ENCODE assay signal across 19 cellular contexts in genomic region chr5:174189638-174190037, GRCh38.
"Had no signal": no experiment of that assay in that cellular context is flagged by ENCODE, and none has a peak within 500 bp of the region (broad histone marks: within the 10 kb centered on the region; RNA-seq: fewer than 3 reads in every experiment).

No MANE protein-coding gene starts in this region.

- DNase-seq: activated CD4-positive, alpha-beta T cell treated with anti-CD3 and anti-CD28 coated beads, Interleukin-2, amount 10 ng/mL, durations not matched to agents 7 days and 5 days; activated CD4-positive, CD25-positive, alpha-beta regulatory T cell; activated CD8-positive, alpha-beta memory T cell treated with anti-CD3 and anti-CD28 coated beads, Interleukin-2, amount 50 U/mL, for 48 hours; activated gamma-delta T cell treated with Interleukin-2 at 50 U/mL for 16 hours; activated naive CD8-positive, alpha-beta T cell treated with anti-CD3 and anti-CD28 coated beads for 36 hours; amygdala; brain microvascular endothelial cell; cortex of kidney; effector CD8-positive, alpha-beta T cell; foreskin keratinocyte; immature natural killer cell; natural killer cell; stimulated activated CD4-positive, alpha-beta T cell treated with anti-CD3 and anti-CD28 coated beads, Interleukin-12 subunit alpha, Interleukin-12 subunit beta, amount 100 ng/mL, for 4 hours; stimulated activated CD4-positive, alpha-beta T cell treated with anti-CD3 and anti-CD28 coated beads, Interleukin-2, amount 100 ng/mL, for 24 hours; stomach; testis; upper lobe of right lung had no signal

- H3K4me3 ChIP-seq: stomach, testis, upper lobe of right lung had no signal

- H3K9me3 ChIP-seq: stomach, testis, upper lobe of right lung had no signal

- H3K27ac ChIP-seq: brain microvascular endothelial cell, foreskin keratinocyte, stomach, testis, upper lobe of right lung had no signal

- H3K27me3 ChIP-seq: brain microvascular endothelial cell, foreskin keratinocyte, testis, upper lobe of right lung had no signal

- H3K27me3 Mint-ChIP-seq: activated CD4-positive, alpha-beta T cell treated with anti-CD3 and anti-CD28 coated beads, Interleukin-2, amount 10 ng/mL, durations not matched to agents 7 days and 5 days; central memory CD8-positive, alpha-beta T cell had no signal

- H3K4me3 Mint-ChIP-seq: activated CD4-positive, alpha-beta T cell treated with anti-CD3 and anti-CD28 coated beads, Interleukin-2, amount 10 ng/mL, durations not matched to agents 7 days and 5 days; activated naive CD8-positive, alpha-beta T cell treated with anti-CD3 and anti-CD28 coated beads for 36 hours; central memory CD8-positive, alpha-beta T cell; immature natural killer cell; natural killer cell; T-helper 2 cell treated with Interferon-gamma antibody and Interleukin-4, amounts not matched to agents 5 μg/mL and 100 μg/mL, for 36 hours had no signal

- H3K27ac Mint-ChIP-seq: activated CD4-positive, alpha-beta T cell treated with anti-CD3 and anti-CD28 coated beads, Interleukin-2, amount 10 ng/mL, durations not matched to agents 7 days and 5 days; activated naive CD8-positive, alpha-beta T cell treated with anti-CD3 and anti-CD28 coated beads for 36 hours; immature natural killer cell; natural killer cell; T-helper 2 cell treated with Interferon-gamma antibody and Interleukin-4, amounts not matched to agents 5 μg/mL and 100 μg/mL, for 36 hours had no signal

- H3K36me3 ChIP-seq: brain microvascular endothelial cell, stomach, upper lobe of right lung had no signal

- H3K9me3 Mint-ChIP-seq: activated CD4-positive, alpha-beta T cell treated with anti-CD3 and anti-CD28 coated beads, Interleukin-2, amount 10 ng/mL, durations not matched to agents 7 days and 5 days; activated naive CD8-positive, alpha-beta T cell treated with anti-CD3 and anti-CD28 coated beads for 36 hours; central memory CD8-positive, alpha-beta T cell; natural killer cell; T-helper 2 cell treated with Interferon-gamma antibody and Interleukin-4, amounts not matched to agents 5 μg/mL and 100 μg/mL, for 36 hours had no signal

- H3K4me1 Mint-ChIP-seq: activated CD4-positive, alpha-beta T cell treated with anti-CD3 and anti-CD28 coated beads, Interleukin-2, amount 10 ng/mL, durations not matched to agents 7 days and 5 days; activated naive CD8-positive, alpha-beta T cell treated with anti-CD3 and anti-CD28 coated beads for 36 hours; central memory CD8-positive, alpha-beta T cell; immature natural killer cell; natural killer cell had no signal

- H3K4me1 ChIP-seq: foreskin keratinocyte, testis, upper lobe of right lung had no signal

- H3K36me3 Mint-ChIP-seq: activated naive CD8-positive, alpha-beta T cell treated with anti-CD3 and anti-CD28 coated beads for 36 hours; immature natural killer cell; natural killer cell had no signal
